Comparison of ENCODE assay signal across 9 cellular contexts in the genomic region with DNA sequence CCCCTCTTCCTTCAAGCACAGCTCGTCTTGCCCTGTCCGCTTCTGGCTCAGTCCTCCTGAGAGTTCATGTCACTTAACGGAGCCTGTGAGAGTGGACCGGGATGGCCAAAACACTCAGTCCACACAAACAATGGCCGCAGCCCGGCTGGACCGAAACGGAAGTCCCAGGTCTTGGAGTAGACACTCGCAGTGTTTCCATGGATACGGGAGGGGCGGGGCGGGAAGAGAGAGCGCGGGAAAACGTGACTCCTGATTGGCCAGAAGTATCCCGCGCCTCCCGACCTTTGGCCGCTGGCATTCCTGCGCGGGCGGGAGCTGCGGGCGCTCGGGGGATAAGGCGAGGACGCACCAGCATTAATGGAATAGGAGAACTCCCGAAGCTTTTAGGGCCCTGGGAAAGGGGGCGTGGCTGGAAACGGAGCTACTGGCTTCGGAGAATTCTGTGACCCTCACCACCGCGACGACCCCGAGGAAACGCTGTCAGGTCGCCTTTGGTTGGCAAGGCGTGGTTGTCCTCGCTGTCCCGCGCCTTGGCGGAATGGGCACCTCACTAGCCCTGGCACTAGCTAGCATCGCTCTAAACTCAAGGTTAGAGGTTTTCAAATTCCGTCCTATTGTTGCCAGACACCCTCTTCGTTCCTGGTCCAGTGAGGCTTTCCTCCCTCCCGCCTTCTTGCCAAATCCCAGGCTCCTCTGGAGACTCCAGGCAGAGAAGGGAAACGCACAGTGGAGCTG. TPM values are rescaled to one million over a fixed set of nuclear protein-coding genes. Genes with fewer than 3 reads are reported as not detected.
DNase-seq lines count a peak whose midpoint lies in the region; ATAC-seq, FAIRE-seq and TF ChIP-seq lines count a peak whose summit lies in the region.
"Had no signal": no experiment of that assay in that cellular context is flagged by ENCODE, and none has a peak within 500 bp of the region (broad histone marks: within the 10 kb centered on the region; RNA-seq: fewer than 3 reads in every experiment).

A gene with protein sequence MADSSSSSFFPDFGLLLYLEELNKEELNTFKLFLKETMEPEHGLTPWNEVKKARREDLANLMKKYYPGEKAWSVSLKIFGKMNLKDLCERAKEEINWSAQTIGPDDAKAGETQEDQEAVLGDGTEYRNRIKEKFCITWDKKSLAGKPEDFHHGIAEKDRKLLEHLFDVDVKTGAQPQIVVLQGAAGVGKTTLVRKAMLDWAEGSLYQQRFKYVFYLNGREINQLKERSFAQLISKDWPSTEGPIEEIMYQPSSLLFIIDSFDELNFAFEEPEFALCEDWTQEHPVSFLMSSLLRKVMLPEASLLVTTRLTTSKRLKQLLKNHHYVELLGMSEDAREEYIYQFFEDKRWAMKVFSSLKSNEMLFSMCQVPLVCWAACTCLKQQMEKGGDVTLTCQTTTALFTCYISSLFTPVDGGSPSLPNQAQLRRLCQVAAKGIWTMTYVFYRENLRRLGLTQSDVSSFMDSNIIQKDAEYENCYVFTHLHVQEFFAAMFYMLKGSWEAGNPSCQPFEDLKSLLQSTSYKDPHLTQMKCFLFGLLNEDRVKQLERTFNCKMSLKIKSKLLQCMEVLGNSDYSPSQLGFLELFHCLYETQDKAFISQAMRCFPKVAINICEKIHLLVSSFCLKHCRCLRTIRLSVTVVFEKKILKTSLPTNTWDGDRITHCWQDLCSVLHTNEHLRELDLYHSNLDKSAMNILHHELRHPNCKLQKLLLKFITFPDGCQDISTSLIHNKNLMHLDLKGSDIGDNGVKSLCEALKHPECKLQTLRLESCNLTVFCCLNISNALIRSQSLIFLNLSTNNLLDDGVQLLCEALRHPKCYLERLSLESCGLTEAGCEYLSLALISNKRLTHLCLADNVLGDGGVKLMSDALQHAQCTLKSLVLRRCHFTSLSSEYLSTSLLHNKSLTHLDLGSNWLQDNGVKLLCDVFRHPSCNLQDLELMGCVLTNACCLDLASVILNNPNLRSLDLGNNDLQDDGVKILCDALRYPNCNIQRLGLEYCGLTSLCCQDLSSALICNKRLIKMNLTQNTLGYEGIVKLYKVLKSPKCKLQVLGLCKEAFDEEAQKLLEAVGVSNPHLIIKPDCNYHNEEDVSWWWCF (plus strand): TSS at position 297 of the 735 bp plus-strand sequence. CDS start 18,108 bp downstream, outside the sequence.
A gene (minus strand): TSS at position 164 of the 735 bp plus-strand sequence. CDS start 17,511 bp downstream, outside the sequence.

- H2BK5ac ChIP-seq in H1 (ENCODE audit: low read depth, low read length), result peak within 1 kb of the TSS; percentile 81

- H4K20me1 ChIP-seq in H1 (replicated peaks in 1 of 2; ENCODE audit: control insufficient read depth in 1 of 2, insufficient read depth in 2 of 2, low read length in 2 of 2) (no peaks in the 10 kb centered on the region), HepG2 (ENCODE audit: insufficient read depth, low read length) (no peaks in the 10 kb centered on the region)
- H4K20me1 ChIP-seq: BLaER1 had no signal

- no peak within 1 kb of the TSS for H2AK5ac ChIP-seq in H1 (ENCODE audit: low read depth, low read length)

- intact Hi-C loops in HepG2 (cut with micrococcal nuclease; ENCODE audit: unreplicated experiment), result no loop called here

- H3K4me2 ChIP-seq in H1 (ENCODE audit: insufficient read depth in 1 of 2, low read depth in 2 of 2, low read length in 2 of 2), result peak within 1 kb of the TSS; percentile 74 to 91
- H3K4me2 ChIP-seq in HepG2 (ENCODE audit: low read depth, low read length), result peak within 1 kb of the TSS; percentile 85
- H3K4me2 ChIP-seq: BLaER1 had no signal

- 0 out of 2 replicates have a peak within 1 kb of the TSS, but pooled peaks have one; percentile 75 for H2BK12ac ChIP-seq in H1 (ENCODE audit: low read depth, low read length)

- H3K9ac ChIP-seq in H1 (replicated peaks in 1 of 4; ENCODE audit: extremely low read depth in 1 of 4, low read depth in 3 of 4, low read length in 3 of 4), result peak within 1 kb of the TSS; percentile 50 to 89 (median 71)
- peak within 1 kb of the TSS; percentile 58 for H3K9ac ChIP-seq in HepG2 (ENCODE audit: insufficient read depth, low read depth, low read length)
- H3K9ac ChIP-seq: BLaER1 had no signal

- no peak within 1 kb of the TSS for H2BK15ac ChIP-seq in H1 (ENCODE audit: low read length)

- no peak within 1 kb of the TSS for H3K4ac ChIP-seq in H1 (replicated peaks; ENCODE audit: insufficient read length, low read depth, low read length)

- TF ChIP-seq POLR2A in H1 (IDR thresholded peaks at IDR 0.05; ENCODE audit: control extremely low read depth in 1 of 2, low read depth in 2 of 2, low read length in 2 of 2), result peak; percentile 6 to 37; a peak in 1 of 3 replicates
- TF ChIP-seq POLR2A in HepG2 (IDR thresholded peaks at IDR 0.05; ENCODE audit: insufficient read depth in 1 of 2, low read depth in 2 of 2, low read length in 2 of 2), result peak; percentile 49 to 65; a peak in 3 of 4 replicates

- H3K79me2 ChIP-seq in H1 (ENCODE audit: control insufficient read depth in 1 of 2, insufficient read depth in 2 of 2, low read length in 2 of 2) (no peaks in the 10 kb centered on the region), HepG2 (ENCODE audit: insufficient read depth, low read length) (no peaks in the 10 kb centered on the region)

- H3K79me1 ChIP-seq in H1 (ENCODE audit: low read depth, low read length), result no peaks in the 10 kb centered on the region; the same call in 1 of the 2 replicates

- H3K27me3 ChIP-seq in SJSA1 (replicated peaks) (no peaks in the 10 kb centered on the region), H1 (replicated peaks in 1 of 4; ENCODE audit: control insufficient read depth in 3 of 4, extremely low read depth in 1 of 4, insufficient read depth in 3 of 4, low read length in 3 of 4) (no peaks in the 10 kb centered on the region; a peak in 1 of 7 replicates), HepG2 (ENCODE audit: control insufficient read depth in 1 of 2, insufficient read depth in 2 of 2, low read length in 2 of 2) (peaks cover 0 to 3% of the 10 kb centered on the region in 2 experiments; a peak in 1 of 5 replicates)
- H3K27me3 ChIP-seq: BLaER1 had no signal

- peaks cover 8% of the 10 kb centered on the region for H3K23me2 ChIP-seq in H1 (ENCODE audit: low read depth, low read length)

- H3K27me3 Mint-ChIP-seq in T-helper 2 cell treated with Interferon-gamma antibody and Interleukin-4, amounts not matched to agents 5 μg/mL and 100 μg/mL, for 36 hours (ENCODE audit: low read depth), result peaks cover 30% of the 10 kb centered on the region

- no peak for DNase-seq in T-helper 2 cell treated with Interferon-gamma antibody and Interleukin-4, amounts not matched to agents 5 μg/mL and 100 μg/mL, for 36 hours (ENCODE audit: low spot score)
- DNase-seq in T-helper 2 cell, result no peak
- peak in 40 of 76 experiments; percentile 4 to 82 (median 53) for DNase-seq in HUDEP-2 (lab: John Stamatoyannopoulos, UW; ENCODE audit: unreplicated experiment in 76 of 76)
- DNase-seq in SJSA1 (ENCODE audit: low read depth in 1 of 2, low spot score in 2 of 2), result peak; percentile 1 to 43
- DNase-seq in H1 (ENCODE audit: low read depth in 1 of 2, low spot score in 2 of 2), result peak; percentile 80 to 89
- peak; percentile 90 for DNase-seq in HepG2 (ENCODE audit: low spot score)
- peak; percentile 92 for DNase-seq in stromal cell of bone marrow (ENCODE audit: low read depth)

- 3% methylated on average over 31 of the region's 47 CpGs; no CpG with 5 or more reads in 1 of the 2 experiments for WGBS in H1 (ENCODE audit: extremely low coverage in 1 of 2, insufficient coverage in 1 of 2, insufficient read length in 1 of 2, insufficient replicate concordance in 2 of 2, low coverage in 1 of 2, low lambda C conversion rate in 2 of 2, missing lambda C conversion rate in 1 of 2), 2 experiments
- 52% methylated on average over 15 of the region's 47 CpGs for WGBS in HepG2 (ENCODE audit: low lambda C conversion rate)

- in situ Hi-C loops in HepG2 (cut with HindIII; ENCODE audit: extremely low pct_ligation_motif_present, low pct_unique_long_range_greater_than_20kb), result no loop called here

- H2BK120ac ChIP-seq in H1 (replicated peaks; ENCODE audit: low read depth, low read length), result peak within 1 kb of the TSS; percentile 61

- H3K4me1 ChIP-seq in SJSA1 (replicated peaks) (no peaks in the 10 kb centered on the region), H1 (replicated peaks in 1 of 4; ENCODE audit: control insufficient read depth in 3 of 4, insufficient read depth in 4 of 4, low read length in 3 of 4) (peaks cover 0 to 3% (median 0%) of the 10 kb centered on the region in 4 experiments; a peak in 1 of 7 replicates), HepG2 (ENCODE audit: insufficient read depth, low read length) (peaks cover 15% of the 10 kb centered on the region)
- H3K4me1 ChIP-seq: BLaER1 had no signal

- H3K36me3 ChIP-seq in SJSA1, result no peaks in the 10 kb centered on the region
- H3K36me3 ChIP-seq in H1 (ENCODE audit: control insufficient read depth in 2 of 4, insufficient read depth in 4 of 4, low read length in 3 of 4), result no peaks in the 10 kb centered on the region
- no peaks in the 10 kb centered on the region for H3K36me3 ChIP-seq in HepG2 (replicated peaks in 1 of 2; ENCODE audit: control insufficient read depth in 1 of 2, insufficient read depth in 2 of 2, low read length in 2 of 2)
- H3K36me3 ChIP-seq: BLaER1 had no signal

- H2AFZ ChIP-seq in H1 (ENCODE audit: low read length) (peak within 1 kb of the TSS; percentile 94), HepG2 (ENCODE audit: low read length) (peak within 1 kb of the TSS; percentile 98)

- peak; percentile 99 for ATAC-seq in HepG2
- ATAC-seq in GM18867 (IDR thresholded peaks at IDR 0.05; ENCODE audit: unreplicated experiment), result no peak

- H3K27ac ChIP-seq in SJSA1 (no peak within 1 kb of the TSS), H1 (ENCODE audit: low read depth, low read length) (peak within 1 kb of the TSS; percentile 48), HepG2 (ENCODE audit: extremely low read length, insufficient read depth, low read length) (peak within 1 kb of the TSS; percentile 35)
- H3K27ac ChIP-seq: BLaER1 had no signal

- no peak within 1 kb of the TSS for H3K27ac Mint-ChIP-seq in T-helper 2 cell treated with Interferon-gamma antibody and Interleukin-4, amounts not matched to agents 5 μg/mL and 100 μg/mL, for 36 hours

- TF ChIP-seq CTCF in H1 (IDR thresholded peaks at IDR 0.05; ENCODE audit: control extremely low read depth in 1 of 3, insufficient read depth in 1 of 3, low read depth in 1 of 3, low read length in 3 of 3), result no peak
- no peak for TF ChIP-seq CTCF in HepG2 (CRISPR knock-in tag; IDR thresholded peaks at IDR 0.05)

- H3K4me3 Mint-ChIP-seq in T-helper 2 cell treated with Interferon-gamma antibody and Interleukin-4, amounts not matched to agents 5 μg/mL and 100 μg/mL, for 36 hours, result peak within 1 kb of the TSS; percentile 46

- no peaks in the 10 kb centered on the region for H3K9me3 Mint-ChIP-seq in T-helper 2 cell treated with Interferon-gamma antibody and Interleukin-4, amounts not matched to agents 5 μg/mL and 100 μg/mL, for 36 hours

- no peak within 1 kb of the TSS for H4K91ac ChIP-seq in H1 (replicated peaks; ENCODE audit: insufficient read length, low read length)

- FAIRE-seq in H1 (lab: Jason Lieb, UNC), result peak; percentile 55
- no peak for FAIRE-seq in HepG2 (lab: Jason Lieb, UNC)

- no peaks in the 10 kb centered on the region for H3K36me3 Mint-ChIP-seq in T-helper 2 cell treated with Interferon-gamma antibody and Interleukin-4, amounts not matched to agents 5 μg/mL and 100 μg/mL, for 36 hours (ENCODE audit: low read depth)

- H3K56ac ChIP-seq in H1 (replicated peaks; ENCODE audit: insufficient read length, low read depth, low read length), result no peak within 1 kb of the TSS

- peak within 1 kb of the TSS; percentile 80 for H3K18ac ChIP-seq in H1 (ENCODE audit: extremely low read depth, low read length)

- no TSS peak for BruUV-seq in HepG2 (replicated peaks; lab: Mats Ljungman, UMichigan)

- H4K5ac ChIP-seq in H1 (ENCODE audit: insufficient read length, low read depth, low read length), result peak within 1 kb of the TSS; percentile 77

- TF ChIP-seq EP300 in H1 (IDR thresholded peaks at IDR 0.05; ENCODE audit: borderline replicate concordance in 1 of 2, low read depth in 2 of 2, low read length in 2 of 2) (no peak), HepG2 (IDR thresholded peaks at IDR 0.05; ENCODE audit: low read depth in 2 of 2, low read length in 2 of 2) (no peak), HepG2 (CRISPR knock-in tag; IDR thresholded peaks at IDR 0.05; ENCODE audit: borderline replicate concordance) (no peak)

- POLR2A ChIA-PET in H1 (lab: Charles Lee; ENCODE audit: partially characterized antibody), result interaction anchor here (0.9 to 1.5 kb wide), 4 partner anchors 11 to 208 kb away, joined by 3 to 4 read pairs (median 4); a partner anchor contains a TSS
- POLR2A ChIA-PET in HepG2 (lab: Yijun Ruan, JAX), result no interaction called here

- H3K23ac ChIP-seq in H1 (ENCODE audit: insufficient read length), result no peak within 1 kb of the TSS

- TF ChIP-seq RAD21 in H1 (IDR thresholded peaks at IDR 0.05 in 1 of 2, conservative IDR thresholded peaks at IDR 0.05 in 1 of 2; ENCODE audit: low read depth in 2 of 2, low read length in 2 of 2), result no peak
- no peak for TF ChIP-seq RAD21 in HepG2 (CRISPR knock-in tag; IDR thresholded peaks at IDR 0.05)

- no peak within 1 kb of the TSS for H3K14ac ChIP-seq in H1 (ENCODE audit: insufficient read length)

- H4K8ac ChIP-seq in H1 (ENCODE audit: extremely low read depth, insufficient read depth, low read length), result peak within 1 kb of the TSS; percentile 90; the same call in 1 of the 2 replicates

- H3K4me1 Mint-ChIP-seq in T-helper 2 cell treated with Interferon-gamma antibody and Interleukin-4, amounts not matched to agents 5 μg/mL and 100 μg/mL, for 36 hours (ENCODE audit: low read depth), result peaks cover 2% of the 10 kb centered on the region

- H3K4me3 ChIP-seq in SJSA1 (no peak within 1 kb of the TSS), H1 (ENCODE audit: extremely low read depth in 1 of 4, insufficient read depth in 2 of 4, low read depth in 3 of 4, low read length in 4 of 4) (peak within 1 kb of the TSS; percentile 82 to 99 (median 94)), HepG2 (replicated peaks in 1 of 3; ENCODE audit: insufficient read depth in 1 of 3, low read depth in 2 of 3, low read length in 3 of 3) (peak within 1 kb of the TSS; percentile 66 to 80 (median 75))
- H3K4me3 ChIP-seq: BLaER1 had no signal

- H3K9me3 ChIP-seq in SJSA1 (replicated peaks), result no peaks in the 10 kb centered on the region
- no peaks in the 10 kb centered on the region for H3K9me3 ChIP-seq in H1 (ENCODE audit: insufficient read depth in 2 of 2, low read depth in 1 of 2, low read length in 1 of 2)
- no peaks in the 10 kb centered on the region for H3K9me3 ChIP-seq in HepG2 (ENCODE audit: low read length)
- H3K9me3 ChIP-seq: BLaER1 had no signal

- CTCF ChIA-PET in H1 (lab: Charles Lee; ENCODE audit: partially characterized antibody) (interaction anchor here (0.9 to 2.3 kb wide), 5 partner anchors 10 to 421 kb away, joined by 3 to 10 read pairs (median 3); no protein-coding TSS in a partner anchor), HepG2 (lab: Yijun Ruan, JAX; ENCODE audit: low intra/inter-chr PET ratio, low total read pairs) (no interaction called here)

- H2BK20ac ChIP-seq in H1 (ENCODE audit: low read length), result no peak within 1 kb of the TSS

RNA-seq across cellular contexts. Expression of the first gene that starts in this region (rescaled TPM):
- not detected in 2 replicates for total RNA-seq in SJSA1 (2014; rRNA removed; shearing (Covaris generic))
- 0.08 TPM in 1 of 2 replicates, not detected in the other for total RNA-seq in H1 (2021; fragmentation: NEBNext Ultra II Directional; extraction: Animal tissue kit (Norgen Biotek cat#: 25700))
- polyA plus RNA-seq in H1 (2011; rRNA removed) (0.02 and 0.05 TPM in 2 replicates), HepG2 (2011; rRNA removed) (not detected in 2 replicates)
- polyA plus RNA-seq in H1 (2011; cell fraction: cytosol; rRNA removed), result 0.09 TPM
- polyA plus RNA-seq in H1 (2011; cell fraction: nucleus; rRNA removed), result 0.03 TPM
- polyA plus RNA-seq in H1 (2012, experiment 1 of 2), result 0.04 to 0.10 TPM (median 0.05 TPM) in 4 replicates
- polyA plus RNA-seq in H1 (2012, experiment 2 of 2), result not detected
- polyA plus RNA-seq in H1 (2013, experiment 1 of 2), result 0.04 TPM
- 0.04 TPM for polyA plus RNA-seq in H1 (2013, experiment 2 of 2)
- polyA minus RNA-seq in H1 (2011; rRNA and poly(A)+ RNA removed), result 0.16 and 0.39 TPM in 2 replicates
- polyA minus RNA-seq in H1 (2011; cell fraction: cytosol; rRNA and poly(A)+ RNA removed), result not detected
- polyA minus RNA-seq in H1 (2011; cell fraction: nucleus; rRNA and poly(A)+ RNA removed), result 0.70 TPM
- total RNA-seq in HepG2 (2016; rRNA removed; fragmentation: Illumina TruSeq; extraction: Trizol), result not detected in 2 replicates
- not detected in 2 replicates for total RNA-seq in HepG2 (2016; cell fraction: cytosol; rRNA removed; fragmentation: Illumina TruSeq; extraction: Trizol; ENCODE audit: low read depth)
- not detected in 2 replicates for total RNA-seq in HepG2 (2016; cell fraction: insoluble cytoplasmic fraction; rRNA removed; fragmentation: Illumina TruSeq; extraction: Trizol)
- not detected in 2 replicates for total RNA-seq in HepG2 (2016; cell fraction: membrane; rRNA removed; fragmentation: Illumina TruSeq; extraction: Trizol)
- not detected in 2 replicates for total RNA-seq in HepG2 (2016; cell fraction: nucleus; rRNA removed; fragmentation: Illumina TruSeq; extraction: Trizol)
- polyA plus RNA-seq in HepG2 (2011; cell fraction: cytosol; rRNA removed), result not detected in 2 replicates
- polyA plus RNA-seq in HepG2 (2011; cell fraction: nucleus; rRNA removed), result not detected in 2 replicates
- polyA plus RNA-seq in HepG2 (2012), result not detected in 2 replicates
- polyA plus RNA-seq in HepG2 (2016; cell fraction: cytosol; fragmentation: Illumina TruSeq; extraction: Trizol; ENCODE audit: low read depth), result not detected in 2 replicates
- polyA plus RNA-seq in HepG2 (2016; cell fraction: insoluble cytoplasmic fraction; fragmentation: Illumina TruSeq; extraction: Trizol; ENCODE audit: low read depth), result not detected in 2 replicates
- not detected in 2 replicates for polyA plus RNA-seq in HepG2 (2016; cell fraction: membrane; fragmentation: Illumina TruSeq; extraction: Trizol; ENCODE audit: low read depth)
- polyA plus RNA-seq in HepG2 (2016; cell fraction: nucleus; fragmentation: Illumina TruSeq; extraction: Trizol; ENCODE audit: insufficient read depth, low read depth), result not detected in 2 replicates
- not detected in 2 replicates for polyA minus RNA-seq in HepG2 (2011; rRNA and poly(A)+ RNA removed; ENCODE audit: low replicate concordance)
- polyA minus RNA-seq in HepG2 (2011; cell fraction: cytosol; rRNA and poly(A)+ RNA removed), result not detected in 2 replicates
- polyA minus RNA-seq in HepG2 (2011; cell fraction: nucleus; rRNA and poly(A)+ RNA removed), result not detected in 2 replicates

RNA-seq across cellular contexts. Expression of the second gene that starts in this region (rescaled TPM):
- not detected in 2 replicates for total RNA-seq in SJSA1 (2014; rRNA removed; shearing (Covaris generic))
- 3.2 and 5.0 TPM in 2 replicates for total RNA-seq in H1 (2021; fragmentation: NEBNext Ultra II Directional; extraction: Animal tissue kit (Norgen Biotek cat#: 25700))
- polyA plus RNA-seq in H1 (2011; rRNA removed), result 0.71 and 0.80 TPM in 2 replicates
- polyA plus RNA-seq in H1 (2011; cell fraction: cytosol; rRNA removed), result 1.9 TPM
- 0.71 TPM for polyA plus RNA-seq in H1 (2011; cell fraction: nucleus; rRNA removed)
- polyA plus RNA-seq in H1 (2012, experiment 1 of 2), result 1.8 to 4.8 TPM (median 2.6 TPM) in 4 replicates
- 0.16 TPM for polyA plus RNA-seq in H1 (2012, experiment 2 of 2)
- 1.5 TPM for polyA plus RNA-seq in H1 (2013, experiment 1 of 2)
- polyA plus RNA-seq in H1 (2013, experiment 2 of 2), result 1.4 TPM
- polyA minus RNA-seq in H1 (2011; rRNA and poly(A)+ RNA removed), result 4.9 and 5.5 TPM in 2 replicates
- 4.1 TPM for polyA minus RNA-seq in H1 (2011; cell fraction: cytosol; rRNA and poly(A)+ RNA removed)
- polyA minus RNA-seq in H1 (2011; cell fraction: nucleus; rRNA and poly(A)+ RNA removed), result 6.7 TPM
- total RNA-seq in HepG2 (2016; rRNA removed; fragmentation: Illumina TruSeq; extraction: Trizol), result 1.9 and 2.6 TPM in 2 replicates
- 0.30 and 1.1 TPM in 2 replicates for total RNA-seq in HepG2 (2016; cell fraction: cytosol; rRNA removed; fragmentation: Illumina TruSeq; extraction: Trizol; ENCODE audit: low read depth)
- total RNA-seq in HepG2 (2016; cell fraction: insoluble cytoplasmic fraction; rRNA removed; fragmentation: Illumina TruSeq; extraction: Trizol), result 2.1 and 2.9 TPM in 2 replicates
- total RNA-seq in HepG2 (2016; cell fraction: membrane; rRNA removed; fragmentation: Illumina TruSeq; extraction: Trizol), result 1.2 and 1.4 TPM in 2 replicates
- 2.7 TPM in 2 replicates for total RNA-seq in HepG2 (2016; cell fraction: nucleus; rRNA removed; fragmentation: Illumina TruSeq; extraction: Trizol)
- 0.28 and 0.42 TPM in 2 replicates for polyA plus RNA-seq in HepG2 (2011; rRNA removed)
- polyA plus RNA-seq in HepG2 (2011; cell fraction: cytosol; rRNA removed), result 0.25 and 0.29 TPM in 2 replicates
- 0.43 TPM in 1 of 2 replicates, not detected in the other for polyA plus RNA-seq in HepG2 (2011; cell fraction: nucleus; rRNA removed)
- 0.17 and 0.24 TPM in 2 replicates for polyA plus RNA-seq in HepG2 (2012)
- polyA plus RNA-seq in HepG2 (2016; cell fraction: cytosol; fragmentation: Illumina TruSeq; extraction: Trizol; ENCODE audit: low read depth), result 0.80 and 1.1 TPM in 2 replicates
- polyA plus RNA-seq in HepG2 (2016; cell fraction: insoluble cytoplasmic fraction; fragmentation: Illumina TruSeq; extraction: Trizol; ENCODE audit: low read depth), result 1.1 and 1.2 TPM in 2 replicates
- polyA plus RNA-seq in HepG2 (2016; cell fraction: membrane; fragmentation: Illumina TruSeq; extraction: Trizol; ENCODE audit: low read depth), result 0.47 and 0.81 TPM in 2 replicates
- 1.5 and 2.3 TPM in 2 replicates for polyA plus RNA-seq in HepG2 (2016; cell fraction: nucleus; fragmentation: Illumina TruSeq; extraction: Trizol; ENCODE audit: insufficient read depth, low read depth)
- 1.1 TPM in 1 of 2 replicates, not detected in the other for polyA minus RNA-seq in HepG2 (2011; rRNA and poly(A)+ RNA removed; ENCODE audit: low replicate concordance)
- polyA minus RNA-seq in HepG2 (2011; cell fraction: cytosol; rRNA and poly(A)+ RNA removed), result 0.35 and 0.40 TPM in 2 replicates
- polyA minus RNA-seq in HepG2 (2011; cell fraction: nucleus; rRNA and poly(A)+ RNA removed), result 3.9 and 5.7 TPM in 2 replicates

Comparison
In these comparisons a context has a peak if more than half of its experiments do, and no peak if none do; other contexts are left out.
1. Peak in DNase-seq in SJSA1; RNA of the genes that start here not detected or under 1 TPM.
2. DNase-seq: peak in HUDEP-2 (40 of 76), H1 (2 of 2), HepG2 (single experiment) and stromal cell of bone marrow (single experiment); none in T-helper 2 cell treated with Interferon-gamma antibody and Interleukin-4, amounts not matched to agents 5 μg/mL and 100 μg/mL, for 36 hours (single experiment) and T-helper 2 cell (0 of 5).